ENCODE assay signal across 10 cellular contexts in genomic region chr15:23686466-23687142, GRCh38. TPM values are rescaled to one million over a fixed set of nuclear protein-coding genes. Genes with fewer than 3 reads are reported as not detected.
DNase-seq lines count a peak whose midpoint lies in the region; ATAC-seq and TF ChIP-seq lines count a peak whose summit lies in the region.
"Had no signal": no experiment of that assay in that cellular context is flagged by ENCODE, and none has a peak within 500 bp of the region (broad histone marks: within the 10 kb centered on the region; RNA-seq: fewer than 3 reads in every experiment).

No MANE protein-coding gene starts in this region.

- TSS peak; percentile 94 for BruUV-seq in IMR-90 (replicated peaks; lab: Mats Ljungman, UMichigan)

- H4K8ac ChIP-seq in IMR-90 (ENCODE audit: low read depth in 2 of 2, low read length in 2 of 2), result peak overlapping the region; percentile 33 to 65; a peak in 1 of 4 replicates

- in situ Hi-C loops in IMR-90 (cut with MboI; ENCODE audit: low sequenced_read_pairs), result no loop called here

- no peak overlapping the region for H4K5ac ChIP-seq in IMR-90 (ENCODE audit: low read depth, low read length)

- peaks cover 3% of the 10 kb centered on the region; the same call in 1 of the 2 replicates for H3K4me1 ChIP-seq in IMR-90 (ENCODE audit: control insufficient read depth, insufficient read depth, low read length)
- no peaks in the 10 kb centered on the region for H3K4me1 ChIP-seq in duodenal mucosa (ENCODE audit: control insufficient read depth in 1 of 2, insufficient read depth in 2 of 2, low read length in 2 of 2)
- peaks cover 0 to 6% of the 10 kb centered on the region in 2 donors for H3K4me1 ChIP-seq in left lung
- peaks cover 0 to 9% (median 5%) of the 10 kb centered on the region in 4 donors for H3K4me1 ChIP-seq in stomach

- WGBS in IMR-90 (ENCODE audit: extremely low coverage in 2 of 2, insufficient read length in 1 of 2), 2 experiments, result 36% methylated on average over 34 of the region's 57 CpGs; no CpG with 5 or more reads in 1 of the 2 experiments
- WGBS in stomach, 5 donors, result 28 to 45% (median 37%) methylated on average over 19 to 57 of the region's 57 CpGs

- TF ChIP-seq EP300 in stomach (IDR thresholded peaks at IDR 0.05), result no peak

- CTCF ChIA-PET in IMR-90 (lab: Yijun Ruan, JAX), result no interaction called here

- H3K9ac ChIP-seq in IMR-90 (ENCODE audit: low read depth, low read length), result peak overlapping the region; percentile 94
- H3K9ac ChIP-seq in duodenal mucosa (ENCODE audit: low read depth in 1 of 2, low read length in 2 of 2), result no peak overlapping the region

- no peaks in the 10 kb centered on the region for H3K9me3 ChIP-seq in IMR-90 (ENCODE audit: control insufficient read depth, insufficient read depth, low read length)
- H3K9me3 ChIP-seq in duodenal mucosa (ENCODE audit: control insufficient read depth in 1 of 2, low read length in 2 of 2), result peaks cover 6 to 8% of the 10 kb centered on the region in 2 donors
- H3K9me3 ChIP-seq in left lung, result peaks cover 0 to 3% of the 10 kb centered on the region in 2 donors
- no peaks in the 10 kb centered on the region for H3K9me3 ChIP-seq in stomach

- no peak overlapping the region for H2BK15ac ChIP-seq in IMR-90 (ENCODE audit: low read depth, low read length)

- no peak overlapping the region for H2BK120ac ChIP-seq in IMR-90 (ENCODE audit: low read depth, low read length)

- no peak overlapping the region for H3K56ac ChIP-seq in IMR-90 (ENCODE audit: extremely low read depth, insufficient read depth, low read length)

- H3K79me1 ChIP-seq in IMR-90 (ENCODE audit: low read depth in 1 of 2, low read length in 2 of 2), result no peaks in the 10 kb centered on the region

- H3K27me3 ChIP-seq in IMR-90 (ENCODE audit: control insufficient read depth, insufficient read depth, low read length) (no peaks in the 10 kb centered on the region), duodenal mucosa (ENCODE audit: control insufficient read depth in 1 of 2, insufficient read depth in 2 of 2, low read length in 2 of 2) (no peaks in the 10 kb centered on the region), left lung (peaks cover 0 to 12% of the 10 kb centered on the region in 2 donors), stomach (peaks cover 0 to 8% (median 0%) of the 10 kb centered on the region in 3 donors)

- no peak overlapping the region for H4K91ac ChIP-seq in IMR-90 (ENCODE audit: insufficient read depth, low read depth, low read length)

- dilution Hi-C loops in IMR-90 (cut with HindIII; ENCODE audit: low sequenced_read_pairs, unreplicated experiment), result no loop called here

- ATAC-seq in IMR-90 (ENCODE audit: low read depth) (peak; percentile 48), left lung (peak; percentile 50), HG03097 (IDR thresholded peaks at IDR 0.05; ENCODE audit: low FRiP score, unreplicated experiment) (no peak), GM18498 (IDR thresholded peaks at IDR 0.05; ENCODE audit: unreplicated experiment) (no peak), HG03571 (IDR thresholded peaks at IDR 0.05; ENCODE audit: unreplicated experiment) (no peak), HG02678 (IDR thresholded peaks at IDR 0.05; ENCODE audit: unreplicated experiment) (no peak)

- H2AFZ ChIP-seq in IMR-90 (replicated peaks; ENCODE audit: low read length, poor library complexity), result peak overlapping the region; percentile 85

- H3K18ac ChIP-seq in IMR-90 (ENCODE audit: low read depth, low read length), result no peak overlapping the region; the same call in 1 of the 2 replicates

- H3K4me3 ChIP-seq in IMR-90 (ENCODE audit: insufficient read depth, low read depth, low read length) (peak overlapping the region; percentile 96), duodenal mucosa (ENCODE audit: low read depth in 1 of 2, low read length in 2 of 2) (peak overlapping the region; percentile 22 to 65), left lung (peak overlapping the region; percentile 41 to 42), stomach (peak overlapping the region; percentile 48 to 66 (median 57))

- H2BK20ac ChIP-seq in IMR-90 (ENCODE audit: low read depth, low read length), result no peak overlapping the region

- DNase-seq in IMR-90, result peak; percentile 4
- peak in 1 of 2 donors; percentile 71 for DNase-seq in left lung
- DNase-seq in stomach, result no peak
- DNase-seq: effector CD4-positive, alpha-beta T cell; NCI-H446 treated with DMSO at 0.1 percent for 48 hours had no signal

- TF ChIP-seq CTCF in IMR-90 (conservative IDR thresholded peaks at IDR 0.05; ENCODE audit: low read depth, low read length) (no peak), left lung (IDR thresholded peaks at IDR 0.05) (no peak), stomach (IDR thresholded peaks at IDR 0.05) (no peak)

- no peaks in the 10 kb centered on the region for H4K20me1 ChIP-seq in IMR-90 (ENCODE audit: insufficient read depth, low read length)

- POLR2A ChIA-PET in IMR-90 (lab: Charles Lee; ENCODE audit: unreplicated experiment), result no interaction called here

- H3K27ac ChIP-seq in IMR-90 (ENCODE audit: insufficient read depth, low read length), result peak overlapping the region; percentile 86
- no peak overlapping the region for H3K27ac ChIP-seq in duodenal mucosa (ENCODE audit: low read depth, low read length)
- no peak overlapping the region for H3K27ac ChIP-seq in left lung
- H3K27ac ChIP-seq in stomach, result peak overlapping the region in 4 of 5 donors; percentile 6 to 72 (median 30)

- peak overlapping the region; percentile 69 for H3K4me2 ChIP-seq in IMR-90 (ENCODE audit: low read depth, low read length)

- H2AK9ac ChIP-seq in IMR-90 (replicated peaks; ENCODE audit: low read depth, low read length, poor library complexity), result peak overlapping the region; percentile 42

- no peak overlapping the region for H2AK5ac ChIP-seq in IMR-90 (ENCODE audit: low read depth, low read length)

- H3K23ac ChIP-seq in IMR-90 (ENCODE audit: low read depth, low read length), result no peak overlapping the region

- intact Hi-C loops in IMR-90 (cut with micrococcal nuclease), result no loop called here
- intact Hi-C loops in left lung (cut with DNase I), result no loop called here
- intact Hi-C loops in stomach (cut with DNase I; ENCODE audit: low total_unique reads), result no loop called here

- TF ChIP-seq RAD21 in IMR-90 (IDR thresholded peaks at IDR 0.05; ENCODE audit: low read length), result no peak

- H3K36me3 ChIP-seq in IMR-90 (ENCODE audit: control insufficient read depth, insufficient read depth, low read length), result no peaks in the 10 kb centered on the region
- H3K36me3 ChIP-seq in duodenal mucosa (ENCODE audit: control insufficient read depth in 1 of 2, insufficient read depth in 2 of 2, low read length in 2 of 2), result no peaks in the 10 kb centered on the region
- no peaks in the 10 kb centered on the region for H3K36me3 ChIP-seq in left lung
- no peaks in the 10 kb centered on the region for H3K36me3 ChIP-seq in stomach

- no peak for TF ChIP-seq POLR2A in IMR-90 (IDR thresholded peaks at IDR 0.05; ENCODE audit: low read depth, low read length)
- TF ChIP-seq POLR2A in stomach (IDR thresholded peaks at IDR 0.05), result no peak

- no peak overlapping the region for H2BK5ac ChIP-seq in IMR-90 (ENCODE audit: low read depth, low read length, poor library complexity, severe bottlenecking)

- no peak overlapping the region for H3K14ac ChIP-seq in IMR-90 (replicated peaks; ENCODE audit: low read depth, low read length)

- H3K9me1 ChIP-seq in IMR-90 (ENCODE audit: insufficient read depth, low read length), result no peaks in the 10 kb centered on the region

- H3K4ac ChIP-seq in IMR-90 (ENCODE audit: low read depth, low read length), result no peak overlapping the region

TF ChIP-seq in IMR-90, 13 proteins besides CTCF, POLR2A, EP300 and RAD21:
- TF ChIP-seq NFE2L2 (IDR thresholded peaks at IDR 0.05; ENCODE audit: low read depth, low read length), result no peak
- TF ChIP-seq CHD1 (IDR thresholded peaks at IDR 0.05; ENCODE audit: low read depth, low read length), result no peak
- no peak for TF ChIP-seq MAZ (IDR thresholded peaks at IDR 0.05; ENCODE audit: borderline replicate concordance, low read depth, low read length)
- no peak for TF ChIP-seq ELK1 (IDR thresholded peaks at IDR 0.05; ENCODE audit: borderline replicate concordance, low read depth, low read length)
- TF ChIP-seq CEBPB (IDR thresholded peaks at IDR 0.05; ENCODE audit: low read depth, low read length), result no peak
- TF ChIP-seq RCOR1 (IDR thresholded peaks at IDR 0.05; ENCODE audit: insufficient replicate concordance, low read length), result no peak
- TF ChIP-seq RFX5 (IDR thresholded peaks at IDR 0.05; ENCODE audit: low read depth, low read length), result no peak
- no peak for TF ChIP-seq USF2 (IDR thresholded peaks at IDR 0.05; ENCODE audit: low read depth, low read length)
- TF ChIP-seq MAFK (IDR thresholded peaks at IDR 0.05; ENCODE audit: low read depth, low read length), result no peak

RNA-seq across cellular contexts. Expression of gene NDN, which starts 0.5 kb away (rescaled TPM):
- total RNA-seq in IMR-90 (2012; rRNA removed) (40.1 and 50.3 TPM in 2 replicates), left lung (10 to 100 TPM; 41.7 to 43.1 TPM), stomach (10 to 100 TPM in 4 of 5 donors, 1 to 10 TPM in 1; 7.6 to 38.6 (median 23.8) TPM)
- polyA plus RNA-seq in IMR-90 (2012; rRNA removed) (72.4 and 87.6 TPM in 2 replicates), stomach (10 to 100 TPM; 21.8 to 24.4 (median 23.0) TPM)
- polyA plus RNA-seq in IMR-90 (2012; cell fraction: cytosol; rRNA removed), result 39.5 and 73.9 TPM in 2 replicates
- polyA plus RNA-seq in IMR-90 (2012; cell fraction: nucleus; rRNA removed; ENCODE audit: low replicate concordance), result 25.3 and 39.7 TPM in 2 replicates

RNA-seq across cellular contexts. Expression of gene MAGEL2, which starts 38.9 kb away (rescaled TPM):
- total RNA-seq in IMR-90 (2012; rRNA removed) (under 0.01 and 0.18 TPM in 2 replicates), left lung (1 to 10 TPM in 1 of 2 donors, under 1 TPM in 1; 0.60 to 1.6 TPM), stomach (1 to 10 TPM in 2 of 5 donors, not detected in 3; 1.4 to 1.7 TPM)
- polyA plus RNA-seq in IMR-90 (2012; rRNA removed) (0.27 and 0.29 TPM in 2 replicates), stomach (under 1 TPM in 2 of 3 donors, not detected in 1; 0.10 to 0.12 TPM)
- 0.18 and 0.31 TPM in 2 replicates for polyA plus RNA-seq in IMR-90 (2012; cell fraction: cytosol; rRNA removed)
- 0.49 and 0.88 TPM in 2 replicates for polyA plus RNA-seq in IMR-90 (2012; cell fraction: nucleus; rRNA removed; ENCODE audit: low replicate concordance)

Comparison
In these comparisons a context has a peak if more than half of its experiments do, and no peak if none do; other contexts are left out.
1. ATAC-seq: peak in IMR-90 (single experiment) and left lung (single experiment); none in HG03097 (single experiment), GM18498 (single experiment), HG03571 (single experiment) and HG02678 (single experiment).
2. H3K27ac ChIP-seq: peak in IMR-90 (single experiment) and stomach (4 of 5); none in duodenal mucosa (single experiment) and left lung (0 of 2).
3. H3K4me3 ChIP-seq: peak in every context shown above with its lines; median percentile 96 in IMR-90; 57 in stomach; 44 in duodenal mucosa; 42 in left lung.